ENCODE assay signal across 9 cellular contexts in genomic region chr5:672329-673139, GRCh38. TPM values are rescaled to one million over a fixed set of nuclear protein-coding genes. Genes with fewer than 3 reads are reported as not detected.
A peak's percentile ranks its signal among the peaks of the same experiment; 100 is the strongest.
DNase-seq lines count a peak whose midpoint lies in the region; ATAC-seq, FAIRE-seq and TF ChIP-seq lines count a peak whose summit lies in the region.
"Had no signal": no experiment of that assay in that cellular context is flagged by ENCODE, and none has a peak within 500 bp of the region (broad histone marks: within the 10 kb centered on the region; RNA-seq: fewer than 3 reads in every experiment).

No MANE protein-coding gene starts in this region.

- H3K9ac ChIP-seq in endodermal cell (ENCODE audit: extremely low read depth, low read length, poor library complexity, severe bottlenecking): peak overlapping the region; percentile 61

- H3K27ac ChIP-seq in endodermal cell (ENCODE audit: low read depth, low read length): peak overlapping the region; percentile 88

- CTCF ChIA-PET in activated CD8-positive, alpha-beta memory T cell treated with anti-CD3 and anti-CD28 coated beads, Interleukin-2, amount 10 ng/mL, durations not matched to agents 7 days and 5 days (lab: Charles Lee): interaction anchor here (3.3 kb wide), 1 partner anchor 230 kb away, joined by 15 read pairs; no protein-coding TSS in a partner anchor

- H3K4me1 ChIP-seq in endodermal cell (ENCODE audit: control insufficient read depth, insufficient read depth, low read length): peaks cover 13% of the 10 kb centered on the region

- peaks cover 5% of the 10 kb centered on the region for H3K4me1 Mint-ChIP-seq in activated CD8-positive, alpha-beta memory T cell treated with anti-CD3 and anti-CD28 coated beads, Interleukin-2, amount 10 ng/mL, durations not matched to agents 7 days and 5 days
- H3K4me1 Mint-ChIP-seq in endodermal cell (peaks cover 6% of the 10 kb centered on the region), memory B cell (peaks cover 13% of the 10 kb centered on the region)

- no peaks in the 10 kb centered on the region for H3K9me3 ChIP-seq in endodermal cell (ENCODE audit: control insufficient read depth, low read length)

- no peak overlapping the region for H3K4me3 ChIP-seq in endodermal cell (ENCODE audit: low read length)

- peaks cover 28% of the 10 kb centered on the region for H3K27me3 ChIP-seq in endodermal cell (ENCODE audit: control insufficient read depth, insufficient read depth, low read length, poor library complexity, severe bottlenecking)

- no peak for TF ChIP-seq CTCF in endodermal cell (conservative IDR thresholded peaks at IDR 0.05)

- peak; percentile 48 for ATAC-seq in activated CD8-positive, alpha-beta memory T cell treated with anti-CD3 and anti-CD28 coated beads, Interleukin-2, amount 10 ng/mL, durations not matched to agents 7 days and 5 days
- ATAC-seq in memory B cell (ENCODE audit: low read depth): peak; percentile 76

- DNase-seq in NCI-H82 (lab: John Stamatoyannopoulos, UW) (peak; percentile 51), NCI-H82 treated with DMSO at 0.1 percent for 48 hours (lab: John Stamatoyannopoulos, UW; ENCODE audit: unreplicated experiment) (no peak), NCI-H446 treated with DMSO at 0.1 percent for 48 hours (lab: John Stamatoyannopoulos, UW) (peak; percentile 48), endodermal cell (peak; percentile 84), memory B cell (ENCODE audit: low spot score in 2 of 2) (peak in 1 of 2 donors; percentile 71), GM12892 (ENCODE audit: insufficient read length) (no peak)
- DNase-seq in activated CD8-positive, alpha-beta memory T cell treated with anti-CD3 and anti-CD28 coated beads, Interleukin-2, amount 10 ng/mL, durations not matched to agents 7 days and 5 days: peak; percentile 69
- peak; percentile 22 for DNase-seq in stimulated activated CD8-positive, alpha-beta memory T cell treated with anti-CD3 and anti-CD28 coated beads, Interleukin-4, amount 100 ng/mL, for 24 hours (ENCODE audit: low read depth)

- WGBS in endodermal cell (ENCODE audit: insufficient coverage in 1 of 2, insufficient read length in 1 of 2), 2 experiments: 19 to 50% methylated on average over 9 to 27 of the region's 27 CpGs

- H3K4me3 Mint-ChIP-seq in activated CD8-positive, alpha-beta memory T cell treated with anti-CD3 and anti-CD28 coated beads, Interleukin-2, amount 10 ng/mL, durations not matched to agents 7 days and 5 days: no peak overlapping the region
- H3K4me3 Mint-ChIP-seq in endodermal cell: no peak overlapping the region
- peak overlapping the region; percentile 52 for H3K4me3 Mint-ChIP-seq in memory B cell

- H3K36me3 ChIP-seq in endodermal cell (ENCODE audit: control insufficient read depth, insufficient read depth, low read length): no peaks in the 10 kb centered on the region

- H3K36me3 Mint-ChIP-seq in activated CD8-positive, alpha-beta memory T cell treated with anti-CD3 and anti-CD28 coated beads, Interleukin-2, amount 10 ng/mL, durations not matched to agents 7 days and 5 days: peaks cover under 1% of the 10 kb centered on the region
- H3K36me3 Mint-ChIP-seq in endodermal cell (ENCODE audit: low read depth) (peaks cover 2% of the 10 kb centered on the region), memory B cell (peaks cover 2% of the 10 kb centered on the region)

- no peak for TF ChIP-seq POLR2A in GM12892 (IDR thresholded peaks at IDR 0.05; ENCODE audit: low read depth, low read length)

- no peak overlapping the region for H3K27ac Mint-ChIP-seq in activated CD8-positive, alpha-beta memory T cell treated with anti-CD3 and anti-CD28 coated beads, Interleukin-2, amount 10 ng/mL, durations not matched to agents 7 days and 5 days
- H3K27ac Mint-ChIP-seq in endodermal cell (peak overlapping the region; percentile 84), memory B cell (peak overlapping the region; percentile 95)

- peaks cover 4% of the 10 kb centered on the region for H3K27me3 Mint-ChIP-seq in activated CD8-positive, alpha-beta memory T cell treated with anti-CD3 and anti-CD28 coated beads, Interleukin-2, amount 10 ng/mL, durations not matched to agents 7 days and 5 days
- H3K27me3 Mint-ChIP-seq in endodermal cell (ENCODE audit: insufficient read depth) (peaks cover 31% of the 10 kb centered on the region), memory B cell (peaks cover 9% of the 10 kb centered on the region)

- FAIRE-seq in GM12892 (lab: Jason Lieb, UNC): no peak
- FAIRE-seq: islet of Langerhans had no signal

- no peaks in the 10 kb centered on the region for H3K9me3 Mint-ChIP-seq in activated CD8-positive, alpha-beta memory T cell treated with anti-CD3 and anti-CD28 coated beads, Interleukin-2, amount 10 ng/mL, durations not matched to agents 7 days and 5 days (ENCODE audit: low read depth)
- H3K9me3 Mint-ChIP-seq in endodermal cell (no peaks in the 10 kb centered on the region), memory B cell (no peaks in the 10 kb centered on the region)

RNA-seq across cellular contexts. Expression of gene TPPP, which starts 20.6 kb away (rescaled TPM):
- under 1 TPM; 0.16 to 0.20 TPM for total RNA-seq in activated CD8-positive, alpha-beta memory T cell treated with anti-CD3 and anti-CD28 coated beads, Interleukin-2, amount 10 ng/mL, durations not matched to agents 7 days and 5 days
- total RNA-seq in endodermal cell: under 1 TPM; 0.22 to 0.70 TPM
- polyA plus RNA-seq in endodermal cell (2013, experiment 1 of 2): 2.0 TPM
- polyA plus RNA-seq in endodermal cell (2013, experiment 2 of 2): 1.5 TPM
- 0.40 TPM for polyA plus RNA-seq in GM12892 (2012; ENCODE audit: missing spikeins)

Comparison
In these comparisons a context has a peak if more than half of its experiments do, and no peak if none do; other contexts are left out.
1. DNase-seq: peak in NCI-H82 (single experiment), NCI-H446 treated with DMSO at 0.1 percent for 48 hours (single experiment), activated CD8-positive, alpha-beta memory T cell treated with anti-CD3 and anti-CD28 coated beads, Interleukin-2, amount 10 ng/mL, durations not matched to agents 7 days and 5 days (single experiment), endodermal cell (single experiment) and stimulated activated CD8-positive, alpha-beta memory T cell treated with anti-CD3 and anti-CD28 coated beads, Interleukin-4, amount 100 ng/mL, for 24 hours (single experiment); none in NCI-H82 treated with DMSO at 0.1 percent for 48 hours (single experiment) and GM12892 (single experiment).